ENCODE assay signal across 8 cellular contexts in genomic region chr4:17347445-17347844, GRCh38.
DNase-seq lines count a peak whose midpoint lies in the region; ATAC-seq and TF ChIP-seq lines count a peak whose summit lies in the region.

No MANE protein-coding gene starts in this region.

- no peak overlapping the region for H3K4me3 ChIP-seq in astrocyte of the cerebellum (ENCODE audit: low read depth, low read length)

- ATAC-seq in GM19023 (IDR thresholded peaks at IDR 0.05; ENCODE audit: unreplicated experiment): peak; percentile 58
- ATAC-seq in GM18873 (IDR thresholded peaks at IDR 0.05; ENCODE audit: low FRiP score, unreplicated experiment): no peak

- TF ChIP-seq CTCF in C4-2B (conservative IDR thresholded peaks at IDR 0.05) (peak; percentile 62), astrocyte of the cerebellum (IDR thresholded peaks at IDR 0.05; ENCODE audit: low read depth, low read length, missing control alignments) (peak; percentile 60)

- in situ Hi-C loops in astrocyte of the cerebellum (cut with HindIII; ENCODE audit: low sequenced_read_pairs): no loop called here

- H3K27ac ChIP-seq in C4-2B: no peak overlapping the region

- peak; percentile 8 to 29 for DNase-seq in NCI-H526 (lab: John Stamatoyannopoulos, UW)
- peak; percentile 11 for DNase-seq in astrocyte of the cerebellum (ENCODE audit: low read depth)
- peak; percentile 68 for DNase-seq in kidney glomerular epithelial cell (lab: John Stamatoyannopoulos, UW)
- no peak for DNase-seq in amniotic stem cell (lab: John Stamatoyannopoulos, UW)
- DNase-seq in NCI-H510A (lab: John Stamatoyannopoulos, UW): no peak

Comparison
In these comparisons a context has a peak if more than half of its experiments do, and no peak if none do; other contexts are left out.
1. DNase-seq: peak in NCI-H526 (2 of 2), astrocyte of the cerebellum (single experiment) and kidney glomerular epithelial cell (single experiment); none in amniotic stem cell (single experiment) and NCI-H510A (single experiment).